10 cellular contexts compared by ENCODE assay signal in genomic region chr14:21262410-21262809, GRCh38. TPM values are rescaled to one million over a fixed set of nuclear protein-coding genes. Genes with fewer than 3 reads are reported as not detected.
DNase-seq lines count a peak whose midpoint lies in the region; ATAC-seq and TF ChIP-seq lines count a peak whose summit lies in the region.
"Had no signal": no experiment of that assay in that cellular context is flagged by ENCODE, and none has a peak within 500 bp of the region (broad histone marks: within the 10 kb centered on the region; RNA-seq: fewer than 3 reads in every experiment).

No MANE protein-coding gene starts in this region.

- H3K27ac Mint-ChIP-seq in T-cell, result peak overlapping the region; percentile 78 to 85
- peak overlapping the region; percentile 92 to 94 for H3K27ac Mint-ChIP-seq in stimulated activated naive CD8-positive, alpha-beta T cell treated with anti-CD3 and anti-CD28 coated beads, Interleukin-15, amount 100 ng/mL, for 72 hours

- no peaks in the 10 kb centered on the region for H3K9me3 ChIP-seq in right atrium auricular region
- H3K9me3 ChIP-seq: testis had no signal

- H3K4me1 ChIP-seq in right atrium auricular region, result peaks cover 0 to 87% of the 10 kb centered on the region in 2 donors

- peaks cover 85 to 89% (median 89%) of the 10 kb centered on the region in 3 donors for H3K4me1 Mint-ChIP-seq in T-cell
- H3K4me1 Mint-ChIP-seq in stimulated activated naive CD8-positive, alpha-beta T cell treated with anti-CD3 and anti-CD28 coated beads, Interleukin-15, amount 100 ng/mL, for 72 hours, result peaks cover 90% of the 10 kb centered on the region

- peaks cover 57% of the 10 kb centered on the region for H3K36me3 ChIP-seq in right atrium auricular region

- TF ChIP-seq CTCF in fibroblast of villous mesenchyme (IDR thresholded peaks at IDR 0.05; ENCODE audit: insufficient read depth, low read depth, low read length) (no peak), right atrium auricular region (IDR thresholded peaks at IDR 0.05) (no peak)

- H3K4me3 ChIP-seq in fibroblast of villous mesenchyme (ENCODE audit: low read depth, low read length), result peak overlapping the region; percentile 3
- H3K4me3 ChIP-seq in right atrium auricular region, result no peak overlapping the region
- H3K4me3 ChIP-seq: testis had no signal

- no peak for ATAC-seq in T-cell (replicated peaks in 1 of 4)
- ATAC-seq in stimulated activated naive CD8-positive, alpha-beta T cell treated with anti-CD3 and anti-CD28 coated beads, Interleukin-15, amount 100 ng/mL, for 72 hours, result no peak

- H3K9me3 Mint-ChIP-seq in T-cell, result no peaks in the 10 kb centered on the region
- H3K9me3 Mint-ChIP-seq in stimulated activated naive CD8-positive, alpha-beta T cell treated with anti-CD3 and anti-CD28 coated beads, Interleukin-15, amount 100 ng/mL, for 72 hours, result no peaks in the 10 kb centered on the region

- no peaks in the 10 kb centered on the region for H3K27me3 Mint-ChIP-seq in T-cell
- H3K27me3 Mint-ChIP-seq in stimulated activated naive CD8-positive, alpha-beta T cell treated with anti-CD3 and anti-CD28 coated beads, Interleukin-15, amount 100 ng/mL, for 72 hours, result no peaks in the 10 kb centered on the region

- peak overlapping the region; percentile 57 to 90 (median 72) for H3K4me3 Mint-ChIP-seq in T-cell
- H3K4me3 Mint-ChIP-seq in stimulated activated naive CD8-positive, alpha-beta T cell treated with anti-CD3 and anti-CD28 coated beads, Interleukin-15, amount 100 ng/mL, for 72 hours, result peak overlapping the region; percentile 83 to 100

- H3K27me3 ChIP-seq in right atrium auricular region, result no peaks in the 10 kb centered on the region
- H3K27me3 ChIP-seq: testis had no signal

- POLR2A ChIA-PET in T-cell (lab: Charles Lee), result interaction anchor here (0.5 to 0.8 kb wide), 3 partner anchors 8 to 11 kb away, joined by 3 to 5 read pairs (median 5); no protein-coding TSS in a partner anchor

- H3K36me3 Mint-ChIP-seq in T-cell, result peaks cover 65% of the 10 kb centered on the region

- CTCF ChIA-PET in T-cell (lab: Charles Lee), result interaction anchor here in 1 of 2 donors (1.3 kb wide), 1 partner anchor 27 kb away, joined by 3 read pairs; no protein-coding TSS in a partner anchor

- peak; percentile 60 for DNase-seq in activated effector memory CD4-positive, alpha-beta T cell treated with anti-CD3 and anti-CD28 coated beads, Interleukin-2, amount 50 U/mL, for 16 hours
- no peak for DNase-seq in activated effector memory CD4-positive, alpha-beta T cell treated with Interleukin-2 at 50 U/mL for 16 hours
- no peak for DNase-seq in T-cell
- no peak for DNase-seq in fibroblast of villous mesenchyme (ENCODE audit: low read depth)
- no peak for DNase-seq in stimulated activated naive CD8-positive, alpha-beta T cell treated with anti-CD3 and anti-CD28 coated beads, Interleukin-15, amount 100 ng/mL, for 72 hours
- DNase-seq in T1000 (lab: John Stamatoyannopoulos, UW), result no peak
- DNase-seq in right atrium auricular region (ENCODE audit: low spot score), result no peak
- DNase-seq in pons (ENCODE audit: low spot score), result no peak
- DNase-seq: testis had no signal

- no peak overlapping the region for H3K27ac ChIP-seq in right atrium auricular region
- H3K27ac ChIP-seq: testis had no signal

RNA-seq across cellular contexts. Expression of gene HNRNPC, which starts 6.8 kb away (rescaled TPM):
- total RNA-seq in T-cell (100 to 1,000 TPM; 417 to 530 (median 441) TPM), fibroblast of villous mesenchyme (551 and 671 TPM in 2 replicates), right atrium auricular region (100 to 1,000 TPM; 254 to 277 TPM)

RNA-seq across cellular contexts. Expression of gene RPGRIP1, which starts 17.5 kb away (rescaled TPM):
- total RNA-seq in T-cell, result under 1 TPM in 2 of 5 donors, not detected in 3; 0.16 to 0.76 TPM
- under 0.01 TPM in 1 of 2 replicates, not detected in the other for total RNA-seq in fibroblast of villous mesenchyme
- under 1 TPM in 1 of 2 donors, not detected in 1; 0.12 TPM for total RNA-seq in right atrium auricular region
- total RNA-seq: T-helper 2 cell treated with Interferon-gamma antibody and Interleukin-4, amounts not matched to agents 100 ng/mL and 5 ng/mL, for 36 hours had no signal
